10 cellular contexts compared by ENCODE assay signal in the genomic region with DNA sequence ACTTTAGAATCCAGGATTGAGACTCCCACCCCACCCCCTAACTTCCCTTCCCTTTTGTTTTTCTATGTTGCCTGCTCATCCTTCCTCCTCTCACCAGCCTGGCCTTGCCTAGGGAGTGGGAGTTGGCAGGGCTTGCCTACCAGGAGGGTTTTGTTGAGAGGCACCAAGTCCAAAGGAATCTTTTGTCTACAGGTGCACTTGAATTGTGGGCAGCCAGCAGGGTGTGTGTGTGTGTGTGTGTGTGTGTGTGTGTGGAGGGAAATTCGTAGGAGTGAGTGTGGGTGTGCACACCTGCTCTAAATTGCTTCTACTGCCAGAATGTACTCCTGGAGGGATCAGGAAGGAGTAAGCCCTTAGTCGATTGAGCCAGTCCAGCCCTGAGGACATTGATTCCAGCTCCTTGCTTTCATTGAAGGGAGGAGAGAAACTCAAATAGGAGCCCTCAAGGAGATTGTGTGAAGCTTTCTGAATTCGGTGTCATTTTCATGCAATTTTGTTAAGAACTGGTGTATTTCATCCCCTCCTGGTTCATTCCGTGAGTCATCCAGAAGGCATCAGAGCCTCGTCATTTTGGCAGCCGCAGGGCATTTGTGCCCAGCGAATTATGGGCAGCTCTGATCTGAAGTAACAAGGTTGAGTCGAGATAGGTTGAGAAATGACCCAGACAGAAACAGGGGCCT.
DNase-seq lines count a peak whose midpoint lies in the region; ATAC-seq and TF ChIP-seq lines count a peak whose summit lies in the region.
"Had no signal": no experiment of that assay in that cellular context is flagged by ENCODE, and none has a peak within 500 bp of the region (broad histone marks: within the 10 kb centered on the region; RNA-seq: fewer than 3 reads in every experiment).

No MANE protein-coding gene starts in this region.

- in situ Hi-C loops in SK-MEL-5 (cut with HindIII; ENCODE audit: low pct_unique_long_range_greater_than_20kb, low sequenced_read_pairs) = no loop called here

- peak; percentile 64 for ATAC-seq in thoracic aorta (ENCODE audit: insufficient number of reproducible peaks, low FRiP score, low read depth)
- ATAC-seq in GM19023 (IDR thresholded peaks at IDR 0.05; ENCODE audit: unreplicated experiment) = no peak

- peaks cover 33 to 60% of the 10 kb centered on the region in 2 donors for H3K4me1 ChIP-seq in thoracic aorta (ENCODE audit: control insufficient read depth in 1 of 2, low read depth in 2 of 2)
- H3K4me1 ChIP-seq: SJSA1 had no signal

- no peaks in the 10 kb centered on the region for H3K27me3 ChIP-seq in thoracic aorta (replicated peaks; ENCODE audit: insufficient read depth)
- H3K27me3 ChIP-seq: SJSA1 had no signal

- peak; percentile 46 for DNase-seq in NCI-H146 (lab: John Stamatoyannopoulos, UW)
- no peak for DNase-seq in NCI-H146 treated with DMSO at 0.1 percent for 48 hours (lab: John Stamatoyannopoulos, UW; ENCODE audit: unreplicated experiment)
- DNase-seq in SK-MEL-5 (ENCODE audit: low read depth, low spot score) = peak; percentile 50
- DNase-seq in fibroblast of mammary gland (ENCODE audit: low read depth) = peak; percentile 63
- DNase-seq in thoracic aorta (ENCODE audit: low spot score) = peak; percentile 52
- no peak for DNase-seq in SIG-M5 (lab: John Stamatoyannopoulos, UW)
- no peak for DNase-seq in activated gamma-delta T cell (lab: John Stamatoyannopoulos, UW)
- DNase-seq: KG1 had no signal

- no peaks in the 10 kb centered on the region for H3K9me3 ChIP-seq in thoracic aorta
- H3K9me3 ChIP-seq: SJSA1 had no signal

- TF ChIP-seq CTCF in fibroblast of mammary gland (conservative IDR thresholded peaks at IDR 0.05; ENCODE audit: control insufficient read depth, insufficient read depth, low read depth, low read length) = no peak
- no peak for TF ChIP-seq CTCF in thoracic aorta (IDR thresholded peaks at IDR 0.05)

- no peaks in the 10 kb centered on the region for H3K36me3 ChIP-seq in thoracic aorta
- H3K36me3 ChIP-seq: SJSA1 had no signal

- H3K4me3 ChIP-seq in fibroblast of mammary gland (ENCODE audit: control insufficient read depth, low read depth, low read length) = no peak overlapping the region
- H3K4me3 ChIP-seq in thoracic aorta = peak overlapping the region; percentile 40
- H3K4me3 ChIP-seq: SJSA1 had no signal

- H3K27ac ChIP-seq in thoracic aorta = peak overlapping the region; percentile 71 to 86
- H3K27ac ChIP-seq: SJSA1 had no signal

Comparison
In these comparisons a context has a peak if more than half of its experiments do, and no peak if none do; other contexts are left out.
1. DNase-seq: peak in NCI-H146 (single experiment), SK-MEL-5 (single experiment), fibroblast of mammary gland (single experiment) and thoracic aorta (single experiment); none in NCI-H146 treated with DMSO at 0.1 percent for 48 hours (single experiment), SIG-M5 (single experiment) and activated gamma-delta T cell (single experiment).